Comparison of ENCODE assay signal across 8 cellular contexts in genomic region chr19:3471954-3472655, GRCh38. TPM values are rescaled to one million over a fixed set of nuclear protein-coding genes. Genes with fewer than 3 reads are reported as not detected.
DNase-seq lines count a peak whose midpoint lies in the region; ATAC-seq lines count a peak whose summit lies in the region.

No MANE protein-coding gene starts in this region.

- DNase-seq in activated gamma-delta T cell treated with Interleukin-2 at 50 U/mL for 16 hours: peak; percentile 35
- no peak for DNase-seq in activated gamma-delta T cell (lab: John Stamatoyannopoulos, UW)
- DNase-seq in activated T-cell treated with anti-CD3 and anti-CD28 coated beads for 1 hour (ENCODE audit: low read depth): peak; percentile 37
- DNase-seq in head of caudate nucleus: peak in 26 of 42 donors; percentile 23 to 80 (median 52)
- peak; percentile 36 for DNase-seq in stimulated activated CD4-positive, alpha-beta T cell treated with anti-CD3 and anti-CD28 coated beads, Interleukin-12 subunit alpha, Interleukin-12 subunit beta, amount 100 ng/mL, for 4 hours
- no peak for DNase-seq in mesenteric fat pad (ENCODE audit: low spot score)

- ATAC-seq in GM21360 (IDR thresholded peaks at IDR 0.05; ENCODE audit: unreplicated experiment) (no peak), HG03442 (IDR thresholded peaks at IDR 0.05; ENCODE audit: unreplicated experiment) (no peak)

- intact Hi-C loops in head of caudate nucleus (cut with DNase I): loop anchor here (2.0 to 10.0 kb wide), 2 partner anchors 47 to 145 kb away; no protein-coding TSS in a partner anchor

RNA-seq across cellular contexts. Expression of gene SMIM24, which starts 8.2 kb away (rescaled TPM):
- total RNA-seq in mesenteric fat pad: 0.42 TPM

RNA-seq across cellular contexts. Expression of gene SMIM44, which starts 11.1 kb away (rescaled TPM):
- total RNA-seq in mesenteric fat pad: not detected

RNA-seq across cellular contexts. Expression of gene DOHH, which starts 28.4 kb away (rescaled TPM):
- 10.5 TPM for total RNA-seq in mesenteric fat pad

RNA-seq across cellular contexts. Expression of gene FZR1, which starts 34.0 kb away (rescaled TPM):
- 28.1 TPM for total RNA-seq in mesenteric fat pad

Comparison
In these comparisons a context has a peak if more than half of its experiments do, and no peak if none do; other contexts are left out.
1. DNase-seq: peak in activated gamma-delta T cell treated with Interleukin-2 at 50 U/mL for 16 hours (single experiment), activated T-cell treated with anti-CD3 and anti-CD28 coated beads for 1 hour (single experiment), head of caudate nucleus (26 of 42) and stimulated activated CD4-positive, alpha-beta T cell treated with anti-CD3 and anti-CD28 coated beads, Interleukin-12 subunit alpha, Interleukin-12 subunit beta, amount 100 ng/mL, for 4 hours (single experiment); none in activated gamma-delta T cell (single experiment) and mesenteric fat pad (single experiment).